ENCODE assay signal across 10 cellular contexts in the genomic region with DNA sequence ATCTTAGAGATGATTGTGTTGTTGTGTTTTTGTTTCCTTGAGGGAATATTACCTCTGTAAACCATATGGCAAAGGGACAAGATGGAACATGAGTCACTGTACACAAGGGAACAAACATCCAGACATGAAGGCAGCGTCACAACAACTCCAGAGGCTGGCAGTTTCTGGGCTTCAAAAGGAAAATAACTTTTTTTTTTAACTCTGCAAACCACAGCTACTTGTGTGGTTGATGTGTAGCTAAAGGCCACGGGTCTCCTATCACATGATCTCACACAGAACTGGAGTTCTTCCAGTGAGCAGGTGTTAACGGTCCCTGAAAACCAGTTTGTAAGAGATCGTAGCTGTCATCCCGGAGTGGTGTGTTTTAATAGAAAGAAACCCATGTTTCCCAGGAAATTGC. TPM values are rescaled to one million over a fixed set of nuclear protein-coding genes. Genes with fewer than 3 reads are reported as not detected.
DNase-seq lines count a peak whose midpoint lies in the region; ATAC-seq and TF ChIP-seq lines count a peak whose summit lies in the region.
"Had no signal": no experiment of that assay in that cellular context is flagged by ENCODE, and none has a peak within 500 bp of the region (broad histone marks: within the 10 kb centered on the region; RNA-seq: fewer than 3 reads in every experiment).

No MANE protein-coding gene starts in this region.

- peaks cover 28% of the 10 kb centered on the region for H3K4me1 Mint-ChIP-seq in T-helper 17 cell

- no peaks in the 10 kb centered on the region for H3K36me3 Mint-ChIP-seq in T-helper 17 cell (ENCODE audit: low read depth)

- H3K27me3 Mint-ChIP-seq in T-helper 17 cell = peaks cover 4% of the 10 kb centered on the region

- no peaks in the 10 kb centered on the region for H3K9me3 ChIP-seq in T-helper 17 cell (ENCODE audit: control insufficient read depth, low read length, poor library complexity, severe bottlenecking)
- H3K9me3 ChIP-seq: lower lobe of right lung had no signal

- peak overlapping the region; percentile 87 for H3K27ac Mint-ChIP-seq in T-helper 17 cell

- ATAC-seq in T-helper 17 cell (peak; percentile 79), GM19324 (IDR thresholded peaks at IDR 0.05; ENCODE audit: low FRiP score, unreplicated experiment) (no peak), HG03139 (IDR thresholded peaks at IDR 0.05; ENCODE audit: unreplicated experiment) (no peak)

- no peak for TF ChIP-seq CTCF in GM13977 (IDR thresholded peaks at IDR 0.05; ENCODE audit: extremely low read depth, insufficient read depth, missing control alignments)

- in situ Hi-C loops in GM13977 (cut with MboI; ENCODE audit: low pct_unique_long_range_greater_than_20kb, low sequenced_read_pairs, unreplicated experiment) = no loop called here

- DNase-seq in stimulated activated CD4-positive, alpha-beta T cell treated with anti-CD3 and anti-CD28 coated beads, Interleukin-2, amount 100 ng/mL, for 24 hours = peak; percentile 10 to 42
- DNase-seq in stimulated activated CD4-positive, alpha-beta T cell treated with anti-CD3 and anti-CD28 coated beads, Interleukin-2, amount 100 ng/mL, for 48 hours = no peak
- DNase-seq in T-helper 17 cell (peak in 1 of 3 donors; percentile 9), hepatic stellate cell (ENCODE audit: low spot score) (no peak), GM13977 (ENCODE audit: low spot score) (no peak)
- DNase-seq in central memory CD4-positive, alpha-beta T cell = peak; percentile 79
- DNase-seq: lower lobe of right lung, NCI-H526 treated with DMSO at 0.1 percent for 48 hours had no signal

- H3K4me3 Mint-ChIP-seq in T-helper 17 cell = peak overlapping the region; percentile 83

RNA-seq across cellular contexts. Expression of a gene that starts 33.2 kb away (rescaled TPM):
- 10 to 100 TPM; 72.1 to 94.0 TPM for total RNA-seq in T-helper 17 cell

Comparison
In these comparisons a context has a peak if more than half of its experiments do, and no peak if none do; other contexts are left out.
1. DNase-seq: peak in stimulated activated CD4-positive, alpha-beta T cell treated with anti-CD3 and anti-CD28 coated beads, Interleukin-2, amount 100 ng/mL, for 24 hours (2 of 2) and central memory CD4-positive, alpha-beta T cell (single experiment); none in stimulated activated CD4-positive, alpha-beta T cell treated with anti-CD3 and anti-CD28 coated beads, Interleukin-2, amount 100 ng/mL, for 48 hours (0 of 2), hepatic stellate cell (single experiment) and GM13977 (single experiment).